ENCODE assay signal across 12 cellular contexts in genomic region chr11:9047986-9048522, GRCh38. TPM values are rescaled to one million over a fixed set of nuclear protein-coding genes. Genes with fewer than 3 reads are reported as not detected.
DNase-seq lines count a peak whose midpoint lies in the region; ATAC-seq and TF ChIP-seq lines count a peak whose summit lies in the region.
"Had no signal": no experiment of that assay in that cellular context is flagged by ENCODE, and none has a peak within 500 bp of the region (broad histone marks: within the 10 kb centered on the region; RNA-seq: fewer than 3 reads in every experiment).

No MANE protein-coding gene starts in this region.

- H3K4me3 ChIP-seq in IMR-90 (ENCODE audit: insufficient read depth, low read depth, low read length): no peak overlapping the region
- peak overlapping the region; percentile 5 to 57 (median 46) for H3K4me3 ChIP-seq in subcutaneous abdominal adipose tissue (ENCODE audit: low read depth in 1 of 5, low read length in 5 of 5)
- H3K4me3 ChIP-seq: thoracic aorta had no signal

- intact Hi-C loops in IMR-90 (cut with micrococcal nuclease): no loop called here

- no peak overlapping the region for H2AK5ac ChIP-seq in IMR-90 (ENCODE audit: low read depth, low read length)

- H3K27ac ChIP-seq in IMR-90 (ENCODE audit: insufficient read depth, low read length) (peak overlapping the region; percentile 28; the same call in 1 of the 2 replicates), VCaP (peak overlapping the region; percentile 68), subcutaneous abdominal adipose tissue (ENCODE audit: low read depth, low read length) (peak overlapping the region; percentile 60)
- H3K27ac ChIP-seq: parathyroid adenoma, thoracic aorta had no signal

- ATAC-seq in IMR-90 (ENCODE audit: low read depth): peak; percentile 83
- ATAC-seq: effector memory CD8-positive, alpha-beta T cell had no signal

- H3K27me3 ChIP-seq in IMR-90 (ENCODE audit: control insufficient read depth, insufficient read depth, low read length): no peaks in the 10 kb centered on the region
- no peaks in the 10 kb centered on the region for H3K27me3 ChIP-seq in subcutaneous abdominal adipose tissue (ENCODE audit: control insufficient read depth in 5 of 5, insufficient read depth in 4 of 5, low read length in 5 of 5)

- H3K4ac ChIP-seq in IMR-90 (ENCODE audit: low read depth, low read length): no peak overlapping the region; the same call in 1 of the 2 replicates

- H3K23ac ChIP-seq in IMR-90 (ENCODE audit: low read depth, low read length): no peak overlapping the region

- WGBS in IMR-90 (ENCODE audit: extremely low coverage in 2 of 2, insufficient read length in 1 of 2), 2 experiments: 0% methylated on average over 1 of the region's 9 CpGs; no CpG with 5 or more reads in 1 of the 2 experiments

- H3K9me3 ChIP-seq in IMR-90 (ENCODE audit: control insufficient read depth, insufficient read depth, low read length) (no peaks in the 10 kb centered on the region), subcutaneous abdominal adipose tissue (ENCODE audit: control insufficient read depth in 5 of 5, low read length in 5 of 5) (no peaks in the 10 kb centered on the region)
- H3K9me3 ChIP-seq: thoracic aorta had no signal

- no peak overlapping the region for H4K8ac ChIP-seq in IMR-90 (ENCODE audit: low read depth in 2 of 2, low read length in 2 of 2)

- BruUV-seq in IMR-90 (replicated peaks; lab: Mats Ljungman, UMichigan): no TSS peak

- no peak overlapping the region for H4K5ac ChIP-seq in IMR-90 (ENCODE audit: low read depth, low read length)

- dilution Hi-C loops in IMR-90 (cut with HindIII; ENCODE audit: low sequenced_read_pairs, unreplicated experiment): no loop called here

- 0 out of 2 replicates have a peak overlapping the region, but pooled peaks have one; percentile 1 for H3K14ac ChIP-seq in IMR-90 (replicated peaks; ENCODE audit: low read depth, low read length)

- no peak overlapping the region for H3K56ac ChIP-seq in IMR-90 (ENCODE audit: extremely low read depth, insufficient read depth, low read length)

- no peak for TF ChIP-seq POLR2A in IMR-90 (IDR thresholded peaks at IDR 0.05; ENCODE audit: low read depth, low read length)

- no peak overlapping the region for H3K9ac ChIP-seq in IMR-90 (ENCODE audit: low read depth, low read length)
- peak overlapping the region in 2 of 5 donors; percentile 27 to 29 for H3K9ac ChIP-seq in subcutaneous abdominal adipose tissue (ENCODE audit: low read length in 5 of 5)
- H3K9ac ChIP-seq: parathyroid adenoma had no signal

- no peaks in the 10 kb centered on the region; a peak in 1 of 4 replicates for H3K79me1 ChIP-seq in IMR-90 (ENCODE audit: low read depth in 1 of 2, low read length in 2 of 2)

- no peak for TF ChIP-seq CTCF in IMR-90 (conservative IDR thresholded peaks at IDR 0.05; ENCODE audit: low read depth, low read length)
- no peak for TF ChIP-seq CTCF in VCaP (conservative IDR thresholded peaks at IDR 0.05)

- H2BK20ac ChIP-seq in IMR-90 (ENCODE audit: low read depth, low read length): peak overlapping the region; percentile 12; the same call in 1 of the 2 replicates

- H4K20me1 ChIP-seq in IMR-90 (ENCODE audit: insufficient read depth, low read length): no peaks in the 10 kb centered on the region

- H4K91ac ChIP-seq in IMR-90 (ENCODE audit: insufficient read depth, low read depth, low read length): no peak overlapping the region

- no peaks in the 10 kb centered on the region for H3K36me3 ChIP-seq in IMR-90 (ENCODE audit: control insufficient read depth, insufficient read depth, low read length)
- peaks cover 0 to 9% (median 0%) of the 10 kb centered on the region in 5 donors for H3K36me3 ChIP-seq in subcutaneous abdominal adipose tissue (ENCODE audit: control insufficient read depth in 5 of 5, insufficient read depth in 5 of 5, low read length in 5 of 5)
- H3K36me3 ChIP-seq: thoracic aorta had no signal

- H2AFZ ChIP-seq in IMR-90 (replicated peaks; ENCODE audit: low read length, poor library complexity): peak overlapping the region; percentile 66
- H2AFZ ChIP-seq: parathyroid adenoma had no signal

- H3K18ac ChIP-seq in IMR-90 (ENCODE audit: low read depth, low read length): no peak overlapping the region

- DNase-seq in IMR-90: peak; percentile 34
- peak; percentile 22 for DNase-seq in inferior parietal cortex (ENCODE audit: extremely low spot score)
- DNase-seq in NCI-H2196 (lab: John Stamatoyannopoulos, UW; ENCODE audit: unreplicated experiment): no peak
- DNase-seq in activated effector memory CD4-positive, alpha-beta T cell treated with Interleukin-2 at 50 U/mL for 16 hours: no peak
- no peak for DNase-seq in epidermal melanocyte (ENCODE audit: insufficient read length, low spot score)
- DNase-seq: activated CD4-positive, alpha-beta T cell treated with anti-CD3 and anti-CD28 coated beads, Interleukin-2, amount 50 U/mL, for 1 hour; effector memory CD8-positive, alpha-beta T cell; KG1 had no signal

- peaks cover 2% of the 10 kb centered on the region; the same call in 1 of the 2 replicates for H3K9me1 ChIP-seq in IMR-90 (ENCODE audit: insufficient read depth, low read length)

- POLR2A ChIA-PET in IMR-90 (lab: Charles Lee; ENCODE audit: unreplicated experiment): no interaction called here

- in situ Hi-C loops in IMR-90 (cut with MboI; ENCODE audit: low sequenced_read_pairs): no loop called here

- H2BK15ac ChIP-seq in IMR-90 (ENCODE audit: low read depth, low read length): no peak overlapping the region

- CTCF ChIA-PET in IMR-90 (lab: Yijun Ruan, JAX): interaction anchor here (1.1 to 1.5 kb wide), 3 partner anchors 9 to 90 kb away, joined by 3 to 4 read pairs (median 3); no protein-coding TSS in a partner anchor

- no peak for TF ChIP-seq RAD21 in IMR-90 (IDR thresholded peaks at IDR 0.05; ENCODE audit: low read length)

- no peak overlapping the region for H2BK120ac ChIP-seq in IMR-90 (ENCODE audit: low read depth, low read length)

- H2AK9ac ChIP-seq in IMR-90 (replicated peaks; ENCODE audit: low read depth, low read length, poor library complexity): no peak overlapping the region

- H3K4me1 ChIP-seq in IMR-90 (ENCODE audit: control insufficient read depth, insufficient read depth, low read length) (peaks cover 9% of the 10 kb centered on the region; the same call in 1 of the 2 replicates), subcutaneous abdominal adipose tissue (ENCODE audit: control insufficient read depth in 5 of 5, insufficient read depth in 5 of 5, low read length in 5 of 5) (peaks cover 3 to 27% (median 19%) of the 10 kb centered on the region in 5 donors)
- H3K4me1 ChIP-seq: parathyroid adenoma had no signal

- no peak overlapping the region for H2BK5ac ChIP-seq in IMR-90 (ENCODE audit: low read depth, low read length, poor library complexity, severe bottlenecking)

- H3K4me2 ChIP-seq in IMR-90 (ENCODE audit: low read depth, low read length): peak overlapping the region; percentile 71

TF ChIP-seq in IMR-90, 13 proteins besides CTCF, POLR2A, EP300 and RAD21:
- TF ChIP-seq CEBPB (IDR thresholded peaks at IDR 0.05; ENCODE audit: low read depth, low read length): no peak
- no peak for TF ChIP-seq USF2 (IDR thresholded peaks at IDR 0.05; ENCODE audit: low read depth, low read length)
- TF ChIP-seq NFE2L2 (IDR thresholded peaks at IDR 0.05; ENCODE audit: low read depth, low read length): no peak
- TF ChIP-seq FOS (IDR thresholded peaks at IDR 0.05; ENCODE audit: low read depth, low read length): no peak
- no peak for TF ChIP-seq MAFK (IDR thresholded peaks at IDR 0.05; ENCODE audit: low read depth, low read length)
- no peak for TF ChIP-seq CHD1 (IDR thresholded peaks at IDR 0.05; ENCODE audit: low read depth, low read length)
- no peak for TF ChIP-seq MXI1 (IDR thresholded peaks at IDR 0.05; ENCODE audit: borderline replicate concordance, low read depth, low read length)
- TF ChIP-seq RCOR1 (IDR thresholded peaks at IDR 0.05; ENCODE audit: insufficient replicate concordance, low read length): no peak
- no peak for TF ChIP-seq BHLHE40 (IDR thresholded peaks at IDR 0.05; ENCODE audit: low read depth, low read length)

RNA-seq across cellular contexts. Expression of gene SCUBE2, which starts 43.3 kb away (rescaled TPM):
- 0.56 and 0.72 TPM in 2 replicates for total RNA-seq in IMR-90 (2012; rRNA removed)
- 0.43 and 0.53 TPM in 2 replicates for polyA plus RNA-seq in IMR-90 (2012; rRNA removed)
- polyA plus RNA-seq in IMR-90 (2012; cell fraction: cytosol; rRNA removed): 0.36 and 0.65 TPM in 2 replicates
- polyA plus RNA-seq in IMR-90 (2012; cell fraction: nucleus; rRNA removed; ENCODE audit: low replicate concordance): 0.95 and 2.0 TPM in 2 replicates

RNA-seq across cellular contexts. Expression of gene NRIP3, which starts 44.3 kb away (rescaled TPM):
- total RNA-seq in IMR-90 (2012; rRNA removed): 43.6 and 46.4 TPM in 2 replicates
- polyA plus RNA-seq in IMR-90 (2012; rRNA removed): 9.8 and 11.5 TPM in 2 replicates
- polyA plus RNA-seq in IMR-90 (2012; cell fraction: cytosol; rRNA removed): 4.5 and 5.7 TPM in 2 replicates
- polyA plus RNA-seq in IMR-90 (2012; cell fraction: nucleus; rRNA removed; ENCODE audit: low replicate concordance): 5.0 and 13.6 TPM in 2 replicates

Comparison
In these comparisons a context has a peak if more than half of its experiments do, and no peak if none do; other contexts are left out.
1. DNase-seq: peak in IMR-90 (single experiment) and inferior parietal cortex (single experiment); none in NCI-H2196 (single experiment), activated effector memory CD4-positive, alpha-beta T cell treated with Interleukin-2 at 50 U/mL for 16 hours (single experiment) and epidermal melanocyte (single experiment).
2. Peak in every context shown above with its lines, with median percentiles within 50 percentile points of each other: H3K27ac ChIP-seq.